Comparison of ENCODE assay signal across 8 cellular contexts in genomic region chr7:140566186-140566585, GRCh38.
DNase-seq lines count a peak whose midpoint lies in the region; TF ChIP-seq lines count a peak whose summit lies in the region.
"Not testable (repeated sequence)": the region's sequence is repeated elsewhere in the genome, so short reads cannot be mapped to it uniquely, and the experiment has no call there.

No MANE protein-coding gene starts in this region.

- H3K36me3 Mint-ChIP-seq in mesothelial cell of epicardium = peaks cover 35% of the 10 kb centered on the region

- not testable (repeated sequence) for H3K27me3 Mint-ChIP-seq in mesothelial cell of epicardium (ENCODE audit: low read depth)

- H3K27ac Mint-ChIP-seq in mesothelial cell of epicardium = peak overlapping the region; percentile 51

- H3K4me3 Mint-ChIP-seq in mesothelial cell of epicardium = not testable (repeated sequence)

- DNase-seq in A172 (ENCODE audit: low spot score) (peak; percentile 48), ELR (ENCODE audit: low read depth) (peak; percentile 81), HS-5 (ENCODE audit: low read depth) (peak; percentile 60), RPMI7951 (ENCODE audit: low read depth) (peak; percentile 84), amniotic stem cell (lab: John Stamatoyannopoulos, UW) (peak; percentile 28), epithelial cell of esophagus (ENCODE audit: low read depth) (peak; percentile 48), foreskin melanocyte (peak; percentile 56)
- DNase-seq in mesothelial cell of epicardium (ENCODE audit: low spot score in 2 of 2, unreplicated experiment in 2 of 2) = not testable (repeated sequence)

- H3K4me3 ChIP-seq in epithelial cell of esophagus (ENCODE audit: low read length) = not testable (repeated sequence)

- not testable (repeated sequence) for H3K9me3 Mint-ChIP-seq in mesothelial cell of epicardium

- H3K4me1 Mint-ChIP-seq in mesothelial cell of epicardium = peaks cover 22% of the 10 kb centered on the region

- not testable (repeated sequence) for TF ChIP-seq CTCF in epithelial cell of esophagus (IDR thresholded peaks at IDR 0.05; ENCODE audit: insufficient read depth, low read depth, low read length, missing control alignments); mesothelial cell of epicardium (IDR thresholded peaks at IDR 0.05; ENCODE audit: unreplicated experiment)
